In genomic region chr1:153356392-153357075, GRCh38 we compare ENCODE assay signal across 26 cellular contexts. TPM values are rescaled to one million over a fixed set of nuclear protein-coding genes. Genes with fewer than 3 reads are reported as not detected.
DNase-seq lines count a peak whose midpoint lies in the region; ATAC-seq and TF ChIP-seq lines count a peak whose summit lies in the region.
"Had no signal": no experiment of that assay in that cellular context is flagged by ENCODE, and none has a peak within 500 bp of the region (broad histone marks: within the 10 kb centered on the region; RNA-seq: fewer than 3 reads in every experiment).

No MANE protein-coding gene starts in this region.

- no peaks in the 10 kb centered on the region for H3K9me3 Mint-ChIP-seq in MCF 10A (ENCODE audit: unreplicated experiment)
- H3K9me3 Mint-ChIP-seq: memory B cell had no signal

- TF ChIP-seq EP300 in upper lobe of left lung (IDR thresholded peaks at IDR 0.05), result no peak

- no peak for DNase-seq in PC-3
- DNase-seq in MCF 10A (ENCODE audit: unreplicated experiment), result no peak
- peak; percentile 41 for DNase-seq in islet precursor cell
- DNase-seq in upper lobe of left lung, result no peak
- no peak for DNase-seq in T1000 (lab: John Stamatoyannopoulos, UW)
- DNase-seq: activated CD4-positive, alpha-beta T cell treated with anti-CD3 and anti-CD28 coated beads for 48 hours; activated CD8-positive, alpha-beta memory T cell treated with anti-CD3 and anti-CD28 coated beads, Interleukin-2, amount 10 ng/mL, durations not matched to agents 7 days and 5 days; activated naive CD4-positive, alpha-beta T cell treated with anti-CD3 and anti-CD28 coated beads, Interleukin-2, amount 50 U/mL, for 16 hours; amygdala; glutamatergic neuron; MG63; NCI-H2081 treated with DMSO at 0.1 percent for 48 hours; OCI-M1; SHP77; stimulated activated CD4-positive, alpha-beta T cell treated with anti-CD3 and anti-CD28 coated beads, Interleukin-1b, Interleukin-23, amount 100 ng/mL, for 48 hours; SW 1271; uterus had no signal

- H3K9ac ChIP-seq in PC-3 (ENCODE audit: low read length), result no peak overlapping the region

- no peak for ATAC-seq in PC-3
- no peak for ATAC-seq in upper lobe of left lung (ENCODE audit: low FRiP score in 2 of 2)
- ATAC-seq in GM18907 (IDR thresholded peaks at IDR 0.05; ENCODE audit: unreplicated experiment), result no peak
- no peak for ATAC-seq in GM19328 (IDR thresholded peaks at IDR 0.05; ENCODE audit: unreplicated experiment)
- ATAC-seq: activated CD8-positive, alpha-beta memory T cell treated with anti-CD3 and anti-CD28 coated beads, Interleukin-2, amount 10 ng/mL, durations not matched to agents 7 days and 5 days; K562 had no signal

- intact Hi-C loops in PC-3 (cut with micrococcal nuclease) (loop anchor here (10.0 kb wide), 2 partner anchors 318 to 388 kb away; partner anchors contain the start of genes ILF2 and NPR1), MCF 10A (cut with micrococcal nuclease) (no loop called here)

- H3K4me1 Mint-ChIP-seq in MCF 10A (ENCODE audit: insufficient read depth, unreplicated experiment), result peaks cover 43% of the 10 kb centered on the region

- peak overlapping the region; percentile 75 for H3K4me2 ChIP-seq in PC-3 (ENCODE audit: low read length)

- H3K4me3 Mint-ChIP-seq in MCF 10A (ENCODE audit: unreplicated experiment), result no peak overlapping the region
- H3K4me3 Mint-ChIP-seq: activated CD8-positive, alpha-beta memory T cell treated with anti-CD3 and anti-CD28 coated beads, Interleukin-2, amount 10 ng/mL, durations not matched to agents 7 days and 5 days; memory B cell had no signal

- H3K27ac Mint-ChIP-seq in MCF 10A (ENCODE audit: low read depth, unreplicated experiment), result peak overlapping the region; percentile 86
- H3K27ac Mint-ChIP-seq: activated CD8-positive, alpha-beta memory T cell treated with anti-CD3 and anti-CD28 coated beads, Interleukin-2, amount 10 ng/mL, durations not matched to agents 7 days and 5 days; memory B cell had no signal

- BruUV-seq in PC-3 (replicated peaks; lab: Mats Ljungman, UMichigan) (no TSS peak), MCF 10A (replicated peaks; lab: Mats Ljungman, UMichigan) (no TSS peak)

- TF ChIP-seq CTCF in PC-3 (conservative IDR thresholded peaks at IDR 0.05; ENCODE audit: low read depth, low read length) (no peak), MCF 10A (IDR thresholded peaks at IDR 0.05; ENCODE audit: unreplicated experiment) (no peak), upper lobe of left lung (IDR thresholded peaks at IDR 0.05) (no peak)

- POLR2A ChIA-PET in PC-3 (lab: Charles Lee; ENCODE audit: unreplicated experiment), result no interaction called here
- POLR2A ChIA-PET in MCF 10A (lab: Yijun Ruan, JAX), result interaction anchor here (1.1 to 4.2 kb wide), 16 partner anchors 8 to 208 kb away, joined by 3 to 26 read pairs (median 7); partner anchors contain the start of genes PGLYRP4, S100A12 and S100A8

- CTCF ChIA-PET in PC-3 (lab: Charles Lee), result interaction anchor here (1.6 kb wide), 1 partner anchor 138 kb away, joined by 6 read pairs; no protein-coding TSS in a partner anchor
- CTCF ChIA-PET in MCF 10A (lab: Yijun Ruan, JAX), result interaction anchor here (0.6 to 28.2 kb wide), 28 partner anchors 8 to 1952 kb away, joined by 3 to 1438 read pairs (median 6); partner anchors contain the start of genes PGLYRP4 and S100A12

- H3K4me3 ChIP-seq in PC-3 (ENCODE audit: low read length), result no peak overlapping the region
- H3K4me3 ChIP-seq in upper lobe of left lung, result no peak overlapping the region
- H3K4me3 ChIP-seq: K562, MG63, uterus had no signal

- H3K9me2 ChIP-seq in PC-3 (replicated peaks; ENCODE audit: low read length), result no peaks in the 10 kb centered on the region

- no peak for TF ChIP-seq POLR2A in upper lobe of left lung (IDR thresholded peaks at IDR 0.05)

- peak overlapping the region; percentile 93 for H3K27ac ChIP-seq in PC-3 (ENCODE audit: low read length)
- H3K27ac ChIP-seq in upper lobe of left lung, result peak overlapping the region; percentile 78 to 84 (median 80)
- H3K27ac ChIP-seq: uterus had no signal

- H2AFZ ChIP-seq in PC-3 (ENCODE audit: low read length), result no peak overlapping the region

- H3K79me2 ChIP-seq in PC-3 (ENCODE audit: low read length), result no peaks in the 10 kb centered on the region

- peaks cover 3% of the 10 kb centered on the region for H3K27me3 ChIP-seq in PC-3 (ENCODE audit: low read length)
- no peaks in the 10 kb centered on the region for H3K27me3 ChIP-seq in upper lobe of left lung

- H3K36me3 ChIP-seq in PC-3 (ENCODE audit: low read depth, low read length) (no peaks in the 10 kb centered on the region), upper lobe of left lung (no peaks in the 10 kb centered on the region)
- H3K36me3 ChIP-seq: MG63, uterus had no signal

- WGBS in upper lobe of left lung, 2 donors, result 82% methylated on average over 8 of the region's 8 CpGs

- H3K36me3 Mint-ChIP-seq in MCF 10A (ENCODE audit: insufficient read depth, unreplicated experiment), result peaks cover 8% of the 10 kb centered on the region
- H3K36me3 Mint-ChIP-seq: activated CD8-positive, alpha-beta memory T cell treated with anti-CD3 and anti-CD28 coated beads, Interleukin-2, amount 10 ng/mL, durations not matched to agents 7 days and 5 days; memory B cell had no signal

- H3K9me3 ChIP-seq in PC-3 (ENCODE audit: low read length) (no peaks in the 10 kb centered on the region), upper lobe of left lung (no peaks in the 10 kb centered on the region)
- H3K9me3 ChIP-seq: uterus had no signal

- no peaks in the 10 kb centered on the region for H3K27me3 Mint-ChIP-seq in MCF 10A (ENCODE audit: insufficient read depth, unreplicated experiment)

- no peaks in the 10 kb centered on the region for H4K20me1 ChIP-seq in PC-3 (ENCODE audit: low read length)

- H3F3A ChIP-seq in PC-3 (ENCODE audit: low read length, unreplicated experiment), result peaks cover 4% of the 10 kb centered on the region

- peaks cover 46% of the 10 kb centered on the region for H3K4me1 ChIP-seq in PC-3 (ENCODE audit: insufficient read depth, low read length)
- peaks cover 3 to 30% (median 20%) of the 10 kb centered on the region in 4 donors for H3K4me1 ChIP-seq in upper lobe of left lung
- H3K4me1 ChIP-seq: uterus had no signal

RNA-seq across cellular contexts. Expression of gene S100A9, which starts 1.1 kb away (rescaled TPM):
- total RNA-seq in PC-3 (2014; rRNA removed) (482 and 559 TPM in 2 replicates), MCF 10A (2022) (86.4 and 126 TPM in 2 replicates), upper lobe of left lung (1,000 to 10,000 TPM in 1 of 6 donors, 100 to 1,000 TPM in 5; 133 to 1,125 (median 606) TPM)
- total RNA-seq: activated CD8-positive, alpha-beta memory T cell treated with anti-CD3 and anti-CD28 coated beads, Interleukin-2, amount 10 ng/mL, durations not matched to agents 7 days and 5 days; endothelial cell of umbilical vein had no signal

RNA-seq across cellular contexts. Expression of gene PGLYRP4, which starts 7.9 kb away (rescaled TPM):
- total RNA-seq in PC-3 (2014; rRNA removed) (not detected in 2 replicates), MCF 10A (2022) (not detected in 2 replicates), upper lobe of left lung (not detected)
- total RNA-seq: activated CD8-positive, alpha-beta memory T cell treated with anti-CD3 and anti-CD28 coated beads, Interleukin-2, amount 10 ng/mL, durations not matched to agents 7 days and 5 days; bronchial epithelial cell; endothelial cell of umbilical vein; HT-29; skeletal muscle tissue; uterus had no signal

RNA-seq across cellular contexts. Expression of gene S100A12, which starts 18.9 kb away (rescaled TPM):
- total RNA-seq in PC-3 (2014; rRNA removed), result not detected in 2 replicates
- total RNA-seq in MCF 10A (2022), result not detected in 2 replicates
- total RNA-seq in upper lobe of left lung, result 10 to 100 TPM in 5 of 6 donors, 1 to 10 TPM in 1; 5.2 to 75.7 (median 32.1) TPM
- total RNA-seq: activated CD8-positive, alpha-beta memory T cell treated with anti-CD3 and anti-CD28 coated beads, Interleukin-2, amount 10 ng/mL, durations not matched to agents 7 days and 5 days; bronchial epithelial cell; endothelial cell of umbilical vein; HT-29; K562; kidney epithelial cell had no signal

RNA-seq across cellular contexts. Expression of gene S100A8, which starts 34.3 kb away (rescaled TPM):
- total RNA-seq in PC-3 (2014; rRNA removed) (0.29 TPM in 1 of 2 replicates, not detected in the other), MCF 10A (2022) (46.9 and 80.4 TPM in 2 replicates), upper lobe of left lung (100 to 1,000 TPM in 4 of 6 donors, 10 to 100 TPM in 2; 49.2 to 842 (median 194) TPM)
- total RNA-seq: activated CD8-positive, alpha-beta memory T cell treated with anti-CD3 and anti-CD28 coated beads, Interleukin-2, amount 10 ng/mL, durations not matched to agents 7 days and 5 days; endothelial cell of umbilical vein; HT-29; kidney epithelial cell had no signal

RNA-seq across cellular contexts. Expression of gene PGLYRP3, which starts 43.8 kb away (rescaled TPM):
- not detected in 2 replicates for total RNA-seq in PC-3 (2014; rRNA removed)
- not detected in 2 replicates for total RNA-seq in MCF 10A (2022)
- total RNA-seq in upper lobe of left lung, result not detected
- total RNA-seq: activated CD8-positive, alpha-beta memory T cell treated with anti-CD3 and anti-CD28 coated beads, Interleukin-2, amount 10 ng/mL, durations not matched to agents 7 days and 5 days; endothelial cell of umbilical vein; HT-29; K562; kidney epithelial cell; skeletal muscle tissue; uterus had no signal
